19 cellular contexts compared by ENCODE assay signal in genomic region chr22:37253164-37253660, GRCh38. TPM values are rescaled to one million over a fixed set of nuclear protein-coding genes. Genes with fewer than 3 reads are reported as not detected.
DNase-seq lines count a peak whose midpoint lies in the region; ATAC-seq, FAIRE-seq and TF ChIP-seq lines count a peak whose summit lies in the region.
"Had no signal": no experiment of that assay in that cellular context is flagged by ENCODE, and none has a peak within 500 bp of the region (broad histone marks: within the 10 kb centered on the region; RNA-seq: fewer than 3 reads in every experiment).

No MANE protein-coding gene starts in this region.

- no TSS peak for BruUV-seq in A673 (replicated peaks; lab: Mats Ljungman, UMichigan)

- POLR2A ChIA-PET in A673 (lab: Charles Lee; ENCODE audit: low non-redundant PET): no interaction called here
- POLR2A ChIA-PET in RWPE1 (lab: Yijun Ruan, JAX; ENCODE audit: low non-redundant PET): no interaction called here

- TF ChIP-seq CTCF in A673 (conservative IDR thresholded peaks at IDR 0.05; ENCODE audit: low read depth, low read length): peak; percentile 32
- TF ChIP-seq CTCF in RWPE1 (conservative IDR thresholded peaks at IDR 0.05; ENCODE audit: low read depth): no peak
- TF ChIP-seq CTCF in fibroblast of mammary gland (conservative IDR thresholded peaks at IDR 0.05; ENCODE audit: control insufficient read depth, insufficient read depth, low read depth, low read length): peak; percentile 5

- H3K27ac ChIP-seq in A673 (ENCODE audit: low read depth, low read length, poor library complexity, severe bottlenecking) (no peak overlapping the region), RWPE1 (peak overlapping the region; percentile 79; the same call in 1 of the 2 replicates)

- H3K4me1 ChIP-seq in A673 (ENCODE audit: insufficient read depth, low read length, poor library complexity, severe bottlenecking): no peaks in the 10 kb centered on the region

- no peaks in the 10 kb centered on the region for H3K36me3 ChIP-seq in A673 (ENCODE audit: insufficient read depth, low read length, poor library complexity, severe bottlenecking)

- peak; percentile 31 for DNase-seq in A673 (ENCODE audit: low spot score)
- no peak for DNase-seq in RWPE1 (ENCODE audit: low spot score)
- DNase-seq in fibroblast of mammary gland (ENCODE audit: low read depth): no peak
- DNase-seq in NCI-H1417 treated with DMSO at 0.1 percent for 48 hours (lab: John Stamatoyannopoulos, UW): no peak
- no peak for DNase-seq in COR-L47 (lab: John Stamatoyannopoulos, UW)
- DNase-seq: activated naive CD4-positive, alpha-beta T cell; AML-193; effector memory CD4-positive, alpha-beta T cell; naive thymus-derived CD8-positive, alpha-beta T cell; NCI-H1694 treated with DMSO at 0.1 percent for 48 hours; NCI-H524 treated with DMSO at 0.1 percent for 48 hours; stimulated activated CD4-positive, alpha-beta T cell treated with anti-CD3 and anti-CD28 coated beads, Interleukin-15, amount 100 ng/mL, for 24 hours had no signal

- H3K9me3 ChIP-seq in A673 (ENCODE audit: low read depth, low read length, poor library complexity, severe bottlenecking): no peaks in the 10 kb centered on the region

- H3K4me3 ChIP-seq in A673 (ENCODE audit: low read depth, low read length, poor library complexity, severe bottlenecking) (no peak overlapping the region), fibroblast of mammary gland (ENCODE audit: control insufficient read depth, low read depth, low read length) (no peak overlapping the region)

- ATAC-seq in GM19035 (IDR thresholded peaks at IDR 0.05; ENCODE audit: unreplicated experiment) (no peak), HG03175 (IDR thresholded peaks at IDR 0.05; ENCODE audit: unreplicated experiment) (no peak)
- ATAC-seq: naive thymus-derived CD8-positive, alpha-beta T cell had no signal

- intact Hi-C loops in A673 (cut with micrococcal nuclease; ENCODE audit: unreplicated experiment): no loop called here

- peak; percentile 15 for FAIRE-seq in G401.6 (lab: Jason Lieb, UNC)
- FAIRE-seq: frontal cortex had no signal

- CTCF ChIA-PET in A673 (lab: Charles Lee): no interaction called here
- CTCF ChIA-PET in RWPE1 (lab: Yijun Ruan, JAX): no interaction called here

- no peaks in the 10 kb centered on the region for H3K27me3 ChIP-seq in A673 (replicated peaks; ENCODE audit: insufficient read depth, low read depth, low read length, poor library complexity)

RNA-seq across cellular contexts. Expression of gene RAC2, which starts 9.1 kb away (rescaled TPM):
- 4.0 and 5.8 TPM in 2 replicates for total RNA-seq in A673 (2021)

RNA-seq across cellular contexts. Expression of gene CYTH4, which starts 29.1 kb away (rescaled TPM):
- total RNA-seq in A673 (2021): not detected in 2 replicates
- total RNA-seq: lung microvascular endothelial cell had no signal

RNA-seq across cellular contexts. Expression of gene SSTR3, which starts 40.9 kb away (rescaled TPM):
- total RNA-seq in A673 (2021): not detected in 2 replicates
- total RNA-seq: lung microvascular endothelial cell, RPMI7951, subcutaneous adipose tissue had no signal
